Comparison of ENCODE assay signal across 9 cellular contexts in the genomic region with DNA sequence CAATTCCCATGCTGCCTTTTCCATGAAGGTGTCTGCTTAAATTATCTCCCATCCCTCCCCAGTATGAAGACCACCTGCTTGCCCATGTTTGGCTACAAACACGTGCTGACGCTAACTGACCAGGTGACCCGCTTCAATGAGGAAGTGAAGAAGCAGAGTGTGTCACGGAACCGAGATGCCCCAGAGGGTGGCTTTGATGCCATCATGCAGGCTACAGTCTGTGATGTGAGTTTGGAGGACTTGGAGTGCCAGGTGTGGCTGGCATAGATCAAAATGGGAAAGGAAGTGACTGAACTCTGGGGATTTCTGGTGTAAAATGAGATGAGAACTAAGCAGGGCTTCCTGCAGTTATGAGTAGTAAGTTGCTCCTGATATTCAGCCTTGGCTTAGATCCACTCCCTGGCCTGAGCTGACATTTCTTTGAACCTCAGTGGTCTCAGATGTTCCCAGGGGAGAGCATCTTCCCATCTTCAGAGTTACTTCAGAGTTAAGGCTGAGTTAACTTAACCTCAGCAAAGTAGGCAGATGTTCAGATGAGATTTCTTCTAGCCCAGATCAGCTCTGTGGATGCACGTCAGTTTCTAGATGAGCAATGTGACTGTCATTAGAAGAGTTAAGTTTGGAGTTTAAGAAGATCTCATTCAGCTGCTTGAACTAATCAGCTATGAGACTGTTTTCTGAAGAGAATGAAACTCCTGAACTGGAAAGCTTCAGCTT. TPM values are rescaled to one million over a fixed set of nuclear protein-coding genes. Genes with fewer than 3 reads are reported as not detected.
DNase-seq lines count a peak whose midpoint lies in the region; ATAC-seq and TF ChIP-seq lines count a peak whose summit lies in the region.
"Had no signal": no experiment of that assay in that cellular context is flagged by ENCODE, and none has a peak within 500 bp of the region (broad histone marks: within the 10 kb centered on the region; RNA-seq: fewer than 3 reads in every experiment).

No MANE protein-coding gene starts in this region.

- no peak for TF ChIP-seq POLR2A in erythroblast (IDR thresholded peaks at IDR 0.05; ENCODE audit: low read length)

- peak; percentile 69 for ATAC-seq in GM18502 (IDR thresholded peaks at IDR 0.05; ENCODE audit: poor library complexity, unreplicated experiment)
- peak; percentile 60 for ATAC-seq in GM21367 (IDR thresholded peaks at IDR 0.05; ENCODE audit: unreplicated experiment)
- ATAC-seq in HG03159 (IDR thresholded peaks at IDR 0.05; ENCODE audit: unreplicated experiment), result peak; percentile 61
- ATAC-seq in HG03025 (IDR thresholded peaks at IDR 0.05; ENCODE audit: low FRiP score, unreplicated experiment), result no peak

- DNase-seq in erythroblast (lab: John Stamatoyannopoulos, UW) (peak; percentile 37 to 46), A172 (ENCODE audit: low spot score) (no peak), SW 1271 (lab: John Stamatoyannopoulos, UW) (no peak)
- DNase-seq in effector CD4-positive, alpha-beta T cell, result no peak
- DNase-seq: activated T-cell treated with anti-CD3 and anti-CD28 coated beads for 4 hours had no signal

RNA-seq across cellular contexts. Expression of a gene that starts 32.7 kb away (rescaled TPM):
- total RNA-seq in A172 (2014; rRNA removed; shearing (Covaris generic)), result not detected in 2 replicates

RNA-seq across cellular contexts. Expression of a gene that starts 37.4 kb away (rescaled TPM):
- not detected in 2 replicates for total RNA-seq in A172 (2014; rRNA removed; shearing (Covaris generic))

Comparison
In these comparisons a context has a peak if more than half of its experiments do, and no peak if none do; other contexts are left out.
1. DNase-seq: peak in erythroblast (2 of 2); none in A172 (single experiment), SW 1271 (0 of 2) and effector CD4-positive, alpha-beta T cell (single experiment).